In genomic region chr4:182604953-182605352, GRCh38 we compare ENCODE assay signal across 24 cellular contexts.
DNase-seq lines count a peak whose midpoint lies in the region; ATAC-seq, FAIRE-seq and TF ChIP-seq lines count a peak whose summit lies in the region.
"Had no signal": no experiment of that assay in that cellular context is flagged by ENCODE, and none has a peak within 500 bp of the region (broad histone marks: within the 10 kb centered on the region; RNA-seq: fewer than 3 reads in every experiment).

No MANE protein-coding gene starts in this region.

- no peaks in the 10 kb centered on the region for H3K36me3 ChIP-seq in IMR-90 (ENCODE audit: control insufficient read depth, insufficient read depth, low read length)
- H3K36me3 ChIP-seq in bronchial epithelial cell (ENCODE audit: control insufficient read depth, insufficient read depth, low read length), result no peaks in the 10 kb centered on the region
- no peaks in the 10 kb centered on the region for H3K36me3 ChIP-seq in ascending aorta
- H3K36me3 ChIP-seq: colonic mucosa, esophagus squamous epithelium, spleen had no signal

- H3K4me2 ChIP-seq in IMR-90 (ENCODE audit: low read depth, low read length), result no peak overlapping the region

- H2BK120ac ChIP-seq in IMR-90 (ENCODE audit: low read depth, low read length), result peak overlapping the region; percentile 72; the same call in 1 of the 2 replicates

- dilution Hi-C loops in IMR-90 (cut with HindIII; ENCODE audit: low sequenced_read_pairs, unreplicated experiment), result no loop called here

- H3K27ac ChIP-seq in IMR-90 (ENCODE audit: insufficient read depth, low read length) (no peak overlapping the region), foreskin keratinocyte (no peak overlapping the region), ascending aorta (no peak overlapping the region)
- H3K27ac ChIP-seq: colonic mucosa, esophagus squamous epithelium, spleen, testis had no signal

- peaks cover 2% of the 10 kb centered on the region; the same call in 1 of the 2 replicates for H3K4me1 ChIP-seq in IMR-90 (ENCODE audit: control insufficient read depth, insufficient read depth, low read length)
- peaks cover 4% of the 10 kb centered on the region for H3K4me1 ChIP-seq in foreskin keratinocyte
- no peaks in the 10 kb centered on the region for H3K4me1 ChIP-seq in ascending aorta
- H3K4me1 ChIP-seq: colonic mucosa, esophagus squamous epithelium, spleen, testis had no signal

- H2BK5ac ChIP-seq in IMR-90 (ENCODE audit: low read depth, low read length, poor library complexity, severe bottlenecking), result peak overlapping the region; percentile 86

- H4K20me1 ChIP-seq in IMR-90 (ENCODE audit: insufficient read depth, low read length), result no peaks in the 10 kb centered on the region

- no peaks in the 10 kb centered on the region for H3K27me3 ChIP-seq in IMR-90 (ENCODE audit: control insufficient read depth, insufficient read depth, low read length)
- no peaks in the 10 kb centered on the region for H3K27me3 ChIP-seq in bronchial epithelial cell (ENCODE audit: control insufficient read depth, insufficient read depth, low read length)
- no peaks in the 10 kb centered on the region for H3K27me3 ChIP-seq in foreskin keratinocyte
- H3K27me3 ChIP-seq in ascending aorta, result no peaks in the 10 kb centered on the region
- H3K27me3 ChIP-seq: colonic mucosa, esophagus squamous epithelium, spleen, testis had no signal

- H3K9me3 ChIP-seq in IMR-90 (ENCODE audit: control insufficient read depth, insufficient read depth, low read length), result no peaks in the 10 kb centered on the region
- no peaks in the 10 kb centered on the region for H3K9me3 ChIP-seq in ascending aorta
- H3K9me3 ChIP-seq: colonic mucosa, esophagus squamous epithelium, spleen, testis had no signal

- no CpG with 5 or more reads among the region's 4 CpGs for WGBS in IMR-90 (ENCODE audit: extremely low coverage in 2 of 2, insufficient read length in 1 of 2), 2 experiments

- CTCF ChIA-PET in IMR-90 (lab: Yijun Ruan, JAX), result interaction anchor here (0.6 to 0.9 kb wide), 2 partner anchors 10 to 168 kb away, joined by 4 read pairs; no protein-coding TSS in a partner anchor

- no peak for FAIRE-seq in bronchial epithelial cell (lab: Jason Lieb, UNC)
- FAIRE-seq: H54, keratinocyte had no signal

- intact Hi-C loops in IMR-90 (cut with micrococcal nuclease), result loop anchor here (2.0 kb wide), 1 partner anchor 38 kb away; no protein-coding TSS in a partner anchor
- intact Hi-C loops in ascending aorta (cut with DNase I), result no loop called here

- peak overlapping the region in 1 of 2 experiments; percentile 32; a peak in 2 of 4 replicates for H4K8ac ChIP-seq in IMR-90 (ENCODE audit: low read depth in 2 of 2, low read length in 2 of 2)

- H2AK9ac ChIP-seq in IMR-90 (replicated peaks; ENCODE audit: low read depth, low read length, poor library complexity), result no peak overlapping the region

- H3K4me3 ChIP-seq in IMR-90 (ENCODE audit: insufficient read depth, low read depth, low read length) (no peak overlapping the region), bronchial epithelial cell (ENCODE audit: low read depth, low read length) (no peak overlapping the region), skeletal muscle cell (ENCODE audit: low read depth, low read length) (no peak overlapping the region), ascending aorta (no peak overlapping the region)
- H3K4me3 ChIP-seq: colonic mucosa, esophagus squamous epithelium, spleen, testis had no signal

- TF ChIP-seq CTCF in IMR-90 (conservative IDR thresholded peaks at IDR 0.05; ENCODE audit: low read depth, low read length), result no peak
- no peak for TF ChIP-seq CTCF in bronchial epithelial cell (IDR thresholded peaks at IDR 0.05; ENCODE audit: insufficient read depth, low read length, severe bottlenecking)
- TF ChIP-seq CTCF in foreskin keratinocyte (conservative IDR thresholded peaks at IDR 0.05), result no peak
- TF ChIP-seq CTCF in ascending aorta (IDR thresholded peaks at IDR 0.05), result no peak

- no peaks in the 10 kb centered on the region for H3K9me1 ChIP-seq in IMR-90 (ENCODE audit: insufficient read depth, low read length)

- TSS peak; percentile 28 for BruUV-seq in IMR-90 (replicated peaks; lab: Mats Ljungman, UMichigan)

- H4K5ac ChIP-seq in IMR-90 (ENCODE audit: low read depth, low read length), result no peak overlapping the region

- H3K18ac ChIP-seq in IMR-90 (ENCODE audit: low read depth, low read length), result peak overlapping the region; percentile 7; the same call in 1 of the 2 replicates

- no peak for TF ChIP-seq RAD21 in IMR-90 (IDR thresholded peaks at IDR 0.05; ENCODE audit: low read length)

- no peak overlapping the region for H3K23ac ChIP-seq in IMR-90 (ENCODE audit: low read depth, low read length)

- H2AK5ac ChIP-seq in IMR-90 (ENCODE audit: low read depth, low read length), result peak overlapping the region; percentile 74; the same call in 1 of the 2 replicates

- no peak for TF ChIP-seq POLR2A in IMR-90 (IDR thresholded peaks at IDR 0.05; ENCODE audit: low read depth, low read length)

- no peak overlapping the region for H3K56ac ChIP-seq in IMR-90 (ENCODE audit: extremely low read depth, insufficient read depth, low read length)

- peak; percentile 96 for DNase-seq in IMR-90
- DNase-seq in bronchial epithelial cell (ENCODE audit: low read depth), result peak; percentile 55
- peak in 1 of 2 donors; percentile 25 for DNase-seq in foreskin keratinocyte
- DNase-seq in skeletal muscle cell (ENCODE audit: low read depth), result peak; percentile 51
- no peak for DNase-seq in DMS114 treated with DMSO at 0.1 percent for 48 hours (lab: John Stamatoyannopoulos, UW; ENCODE audit: unreplicated experiment)
- no peak for DNase-seq in ascending aorta (ENCODE audit: low spot score in 2 of 2)
- no peak for DNase-seq in activated CD8-positive, alpha-beta memory T cell treated with anti-CD3 and anti-CD28 coated beads, Interleukin-2, amount 50 U/mL, for 4 hours
- DNase-seq: activated CD4-positive, alpha-beta T cell treated with anti-CD3 and anti-CD28 coated beads, Interleukin-2, amount 10 ng/mL, durations not matched to agents 24 days and 14 days; activated gamma-delta T cell treated with Interleukin-2 at 50 U/mL for 16 hours; activated T-cell treated with anti-CD3 and anti-CD28 coated beads, Interleukin-2, amount 50 U/mL, for 4 hours; Calu3; colonic mucosa; esophagus squamous epithelium; natural killer cell; NCI-H2171; NCI-H524 treated with DMSO at 0.1 percent for 48 hours; retina; spleen; stimulated activated CD4-positive, alpha-beta T cell treated with anti-CD3 and anti-CD28 coated beads, Interleukin-4, amount 100 ng/mL, for 1 hour; T1000; testis had no signal

- in situ Hi-C loops in IMR-90 (cut with MboI; ENCODE audit: low sequenced_read_pairs), result no loop called here

- ATAC-seq in IMR-90 (ENCODE audit: low read depth) (no peak), foreskin keratinocyte (peak; percentile 54), GM18502 (IDR thresholded peaks at IDR 0.05; ENCODE audit: poor library complexity, unreplicated experiment) (no peak)
- ATAC-seq: activated T-cell treated with anti-CD3 and anti-CD28 coated beads, Interleukin-2, amount 50 U/mL, for 4 hours; natural killer cell had no signal

- peak overlapping the region; percentile 59; the same call in 1 of the 3 replicates for H2BK15ac ChIP-seq in IMR-90 (ENCODE audit: low read depth, low read length)

- POLR2A ChIA-PET in IMR-90 (lab: Charles Lee; ENCODE audit: unreplicated experiment), result interaction anchor here (0.6 kb wide), 1 partner anchor 633 kb away, joined by 7 read pairs; no protein-coding TSS in a partner anchor

- peak overlapping the region; percentile 14 for H3K4ac ChIP-seq in IMR-90 (ENCODE audit: low read depth, low read length)

- no peak overlapping the region for H3K9ac ChIP-seq in IMR-90 (ENCODE audit: low read depth, low read length)

- H4K91ac ChIP-seq in IMR-90 (ENCODE audit: insufficient read depth, low read depth, low read length), result no peak overlapping the region

- H3K14ac ChIP-seq in IMR-90 (replicated peaks; ENCODE audit: low read depth, low read length), result 0 out of 2 replicates have a peak overlapping the region, but pooled peaks have one; percentile 8

- H3K79me1 ChIP-seq in IMR-90 (ENCODE audit: low read depth in 1 of 2, low read length in 2 of 2), result 0 out of 4 replicates have a peak, but pooled peaks cover 0 to 3% of the 10 kb centered on the region in 2 experiments

- peak overlapping the region; percentile 75 for H2BK20ac ChIP-seq in IMR-90 (ENCODE audit: low read depth, low read length)

- no peak overlapping the region for H2AFZ ChIP-seq in IMR-90 (replicated peaks; ENCODE audit: low read length, poor library complexity)

TF ChIP-seq in IMR-90, 13 proteins besides CTCF, POLR2A, EP300 and RAD21:
- TF ChIP-seq USF2 (IDR thresholded peaks at IDR 0.05; ENCODE audit: low read depth, low read length) (no peak), FOS (IDR thresholded peaks at IDR 0.05; ENCODE audit: low read depth, low read length) (peak; percentile 63)

Comparison
In these comparisons a context has a peak if more than half of its experiments do, and no peak if none do; other contexts are left out.
1. DNase-seq: peak in IMR-90 (single experiment), bronchial epithelial cell (single experiment) and skeletal muscle cell (single experiment); none in DMS114 treated with DMSO at 0.1 percent for 48 hours (single experiment), ascending aorta (0 of 2) and activated CD8-positive, alpha-beta memory T cell treated with anti-CD3 and anti-CD28 coated beads, Interleukin-2, amount 50 U/mL, for 4 hours (single experiment).